In genomic region chr3:147906275-147906674, GRCh38 we compare ENCODE assay signal across 27 cellular contexts.
A peak's percentile ranks its signal among the peaks of the same experiment; 100 is the strongest.
DNase-seq lines count a peak whose midpoint lies in the region; ATAC-seq and TF ChIP-seq lines count a peak whose summit lies in the region.
"Had no signal": no experiment of that assay in that cellular context is flagged by ENCODE, and none has a peak within 500 bp of the region (broad histone marks: within the 10 kb centered on the region; RNA-seq: fewer than 3 reads in every experiment).

No MANE protein-coding gene starts in this region.

- H3K27ac ChIP-seq in hepatocyte: no peak overlapping the region
- H3K27ac ChIP-seq: adrenal gland; BLaER1 treated with 17β-estradiol and CSF1 and Interleukin-3, amounts not matched to agents 10 nM and 100 nM; left lung; sigmoid colon; suprapubic skin had no signal

- in situ Hi-C loops in astrocyte of the spinal cord (cut with HindIII; ENCODE audit: low sequenced_read_pairs): no loop called here

- H3K4me2 ChIP-seq in hepatocyte: no peak overlapping the region
- H3K4me2 ChIP-seq: BLaER1 treated with 17β-estradiol and CSF1 and Interleukin-3, amounts not matched to agents 10 nM and 100 nM had no signal

- H3K36me3 ChIP-seq in hepatocyte (replicated peaks; ENCODE audit: insufficient read depth, low read depth): no peaks in the 10 kb centered on the region
- H3K36me3 ChIP-seq: adrenal gland; BLaER1 treated with 17β-estradiol and CSF1 and Interleukin-3, amounts not matched to agents 10 nM and 100 nM; left lung; sigmoid colon; suprapubic skin had no signal

- H3K9me2 ChIP-seq in hepatocyte (replicated peaks; ENCODE audit: insufficient read depth): no peaks in the 10 kb centered on the region

- no peak overlapping the region for H3K4me3 ChIP-seq in astrocyte of the spinal cord (ENCODE audit: low read depth, low read length)
- no peak overlapping the region for H3K4me3 ChIP-seq in foreskin fibroblast (ENCODE audit: low read depth in 1 of 2, low read length in 2 of 2)
- no peak overlapping the region for H3K4me3 ChIP-seq in hepatocyte
- H3K4me3 ChIP-seq: adrenal gland; BLaER1 treated with 17β-estradiol and CSF1 and Interleukin-3, amounts not matched to agents 10 nM and 100 nM; left lung; sigmoid colon; suprapubic skin had no signal

- peak; percentile 58 for ATAC-seq in HG02588 (IDR thresholded peaks at IDR 0.05; ENCODE audit: unreplicated experiment)
- ATAC-seq in HG03139 (IDR thresholded peaks at IDR 0.05; ENCODE audit: unreplicated experiment): no peak
- no peak for ATAC-seq in HG03354 (IDR thresholded peaks at IDR 0.05; ENCODE audit: poor library complexity, severe bottlenecking, unreplicated experiment)
- ATAC-seq: activated T-cell treated with anti-CD3 and anti-CD28 coated beads, Interleukin-2, amount 50 U/mL, for 72 hours; effector memory CD8-positive, alpha-beta T cell; left lung; Panc1; stimulated activated naive B cell treated with anti-CD40 and anti-IgM and Interleukin-4, amounts not matched to agents 10 μg/mL and 1 μg/mL and 100 μg/mL, for 72 hours had no signal

- no peaks in the 10 kb centered on the region for H3K9me3 ChIP-seq in hepatocyte (ENCODE audit: low read depth)
- H3K9me3 ChIP-seq: adrenal gland, sigmoid colon, suprapubic skin had no signal

- no peaks in the 10 kb centered on the region for H3K79me2 ChIP-seq in hepatocyte

- DNase-seq in EL (peak; percentile 48), astrocyte of the spinal cord (ENCODE audit: low read depth, low spot score) (peak; percentile 29), foreskin fibroblast (peak; percentile 18 to 61), hepatocyte (ENCODE audit: low spot score) (no peak), HuH-7.5 (ENCODE audit: low spot score) (no peak)
- DNase-seq: activated B cell treated with CpG ODN at 0.5 μM for 24 hours; activated CD4-positive, alpha-beta T cell treated with anti-CD3 and anti-CD28 coated beads, Interleukin-2, amount 50 U/mL, for 4 hours; activated naive CD4-positive, alpha-beta T cell; activated T-cell treated with anti-CD3 and anti-CD28 coated beads, Interleukin-2, amount 50 U/mL, for 72 hours; adrenal gland; Calu3; cortex of kidney; effector memory CD8-positive, alpha-beta T cell; hypothalamus; immature natural killer cell; left lung; NCI-H510A; NK-92 treated with Interleukin-12 subunit alpha and Interleukin-12 subunit beta, amount 100 ng/mL, for 24 hours; SHP77 treated with DMSO at 0.1 percent for 48 hours; sigmoid colon; stimulated activated naive B cell treated with anti-CD40 and anti-IgM and Interleukin-4, amounts not matched to agents 10 μg/mL and 1 μg/mL and 100 μg/mL, for 72 hours had no signal

- WGBS in hepatocyte (ENCODE audit: low lambda C conversion rate, missing lambda C conversion rate): 70% methylated on average over 2 of the region's 2 CpGs

- no peaks in the 10 kb centered on the region for H3K4me1 ChIP-seq in hepatocyte (ENCODE audit: insufficient read depth)
- H3K4me1 ChIP-seq: adrenal gland; BLaER1 treated with 17β-estradiol and CSF1 and Interleukin-3, amounts not matched to agents 10 nM and 100 nM; left lung; sigmoid colon; suprapubic skin had no signal

- H2AFZ ChIP-seq in hepatocyte: no peak overlapping the region

- H3K27me3 ChIP-seq in hepatocyte: no peaks in the 10 kb centered on the region
- H3K27me3 ChIP-seq: adrenal gland; BLaER1 treated with 17β-estradiol and CSF1 and Interleukin-3, amounts not matched to agents 10 nM and 100 nM; left lung; sigmoid colon; suprapubic skin had no signal

- H4K20me1 ChIP-seq in hepatocyte (ENCODE audit: insufficient read depth, poor library complexity, severe bottlenecking): no peaks in the 10 kb centered on the region
- H4K20me1 ChIP-seq: BLaER1 treated with 17β-estradiol and CSF1 and Interleukin-3, amounts not matched to agents 10 nM and 100 nM had no signal

- TF ChIP-seq CTCF in astrocyte of the spinal cord (IDR thresholded peaks at IDR 0.05; ENCODE audit: low read depth, low read length): no peak
- TF ChIP-seq CTCF in foreskin fibroblast (IDR thresholded peaks at IDR 0.05; ENCODE audit: low read depth, low read length): no peak
- TF ChIP-seq CTCF in hepatocyte (IDR thresholded peaks at IDR 0.05; ENCODE audit: poor library complexity): no peak

Comparison
In these comparisons a context has a peak if more than half of its experiments do, and no peak if none do; other contexts are left out.
1. DNase-seq: peak in EL (single experiment), astrocyte of the spinal cord (single experiment) and foreskin fibroblast (2 of 2); none in hepatocyte (single experiment) and HuH-7.5 (single experiment).